Comparison of ENCODE assay signal across 1 cellular context in the genomic region with DNA sequence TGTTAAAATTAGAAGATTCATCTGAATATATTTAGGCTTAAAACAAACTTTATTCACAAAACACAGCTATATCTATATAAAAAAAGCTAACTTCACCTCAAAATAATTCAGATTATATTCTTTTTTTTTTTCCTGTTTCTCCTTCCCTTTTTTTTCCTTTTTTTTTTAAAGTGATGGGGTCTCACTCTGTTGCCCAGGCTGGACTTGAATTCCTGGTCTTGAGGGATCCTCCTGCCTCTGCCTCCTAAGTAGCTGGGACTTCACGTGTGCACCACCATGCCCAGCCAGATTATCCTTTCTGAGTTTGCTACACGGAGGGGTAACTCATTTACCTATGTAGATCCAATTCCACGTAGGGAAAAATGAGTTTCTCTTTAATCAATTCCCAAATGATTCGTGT.
TF ChIP-seq lines count a peak whose summit lies in the region.

No MANE protein-coding gene starts in this region.

TF ChIP-seq in SK-N-SH, 30 proteins besides CTCF, POLR2A, EP300 and RAD21 (continued from another document):
- TF ChIP-seq RFX5 (IDR thresholded peaks at IDR 0.05; ENCODE audit: low read length) = no peak
- TF ChIP-seq, protein P1, sequence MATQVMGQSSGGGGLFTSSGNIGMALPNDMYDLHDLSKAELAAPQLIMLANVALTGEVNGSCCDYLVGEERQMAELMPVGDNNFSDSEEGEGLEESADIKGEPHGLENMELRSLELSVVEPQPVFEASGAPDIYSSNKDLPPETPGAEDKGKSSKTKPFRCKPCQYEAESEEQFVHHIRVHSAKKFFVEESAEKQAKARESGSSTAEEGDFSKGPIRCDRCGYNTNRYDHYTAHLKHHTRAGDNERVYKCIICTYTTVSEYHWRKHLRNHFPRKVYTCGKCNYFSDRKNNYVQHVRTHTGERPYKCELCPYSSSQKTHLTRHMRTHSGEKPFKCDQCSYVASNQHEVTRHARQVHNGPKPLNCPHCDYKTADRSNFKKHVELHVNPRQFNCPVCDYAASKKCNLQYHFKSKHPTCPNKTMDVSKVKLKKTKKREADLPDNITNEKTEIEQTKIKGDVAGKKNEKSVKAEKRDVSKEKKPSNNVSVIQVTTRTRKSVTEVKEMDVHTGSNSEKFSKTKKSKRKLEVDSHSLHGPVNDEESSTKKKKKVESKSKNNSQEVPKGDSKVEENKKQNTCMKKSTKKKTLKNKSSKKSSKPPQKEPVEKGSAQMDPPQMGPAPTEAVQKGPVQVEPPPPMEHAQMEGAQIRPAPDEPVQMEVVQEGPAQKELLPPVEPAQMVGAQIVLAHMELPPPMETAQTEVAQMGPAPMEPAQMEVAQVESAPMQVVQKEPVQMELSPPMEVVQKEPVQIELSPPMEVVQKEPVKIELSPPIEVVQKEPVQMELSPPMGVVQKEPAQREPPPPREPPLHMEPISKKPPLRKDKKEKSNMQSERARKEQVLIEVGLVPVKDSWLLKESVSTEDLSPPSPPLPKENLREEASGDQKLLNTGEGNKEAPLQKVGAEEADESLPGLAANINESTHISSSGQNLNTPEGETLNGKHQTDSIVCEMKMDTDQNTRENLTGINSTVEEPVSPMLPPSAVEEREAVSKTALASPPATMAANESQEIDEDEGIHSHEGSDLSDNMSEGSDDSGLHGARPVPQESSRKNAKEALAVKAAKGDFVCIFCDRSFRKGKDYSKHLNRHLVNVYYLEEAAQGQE (IDR thresholded peaks at IDR 0.05; ENCODE audit: low read depth, low read length) = no peak
- TF ChIP-seq, protein P2, sequence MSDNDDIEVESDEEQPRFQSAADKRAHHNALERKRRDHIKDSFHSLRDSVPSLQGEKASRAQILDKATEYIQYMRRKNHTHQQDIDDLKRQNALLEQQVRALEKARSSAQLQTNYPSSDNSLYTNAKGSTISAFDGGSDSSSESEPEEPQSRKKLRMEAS (IDR thresholded peaks at IDR 0.05; ENCODE audit: low read depth) = no peak
- TF ChIP-seq FOXJ3 (CRISPR knock-in tag; IDR thresholded peaks at IDR 0.05) = no peak
- no peak for TF ChIP-seq NRF1 (IDR thresholded peaks at IDR 0.05; ENCODE audit: low read depth, low read length)
- TF ChIP-seq, protein P3, sequence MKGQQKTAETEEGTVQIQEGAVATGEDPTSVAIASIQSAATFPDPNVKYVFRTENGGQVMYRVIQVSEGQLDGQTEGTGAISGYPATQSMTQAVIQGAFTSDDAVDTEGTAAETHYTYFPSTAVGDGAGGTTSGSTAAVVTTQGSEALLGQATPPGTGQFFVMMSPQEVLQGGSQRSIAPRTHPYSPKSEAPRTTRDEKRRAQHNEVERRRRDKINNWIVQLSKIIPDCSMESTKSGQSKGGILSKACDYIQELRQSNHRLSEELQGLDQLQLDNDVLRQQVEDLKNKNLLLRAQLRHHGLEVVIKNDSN (IDR thresholded peaks at IDR 0.05; ENCODE audit: borderline replicate concordance, low read depth) = no peak
- TF ChIP-seq, protein P4, sequence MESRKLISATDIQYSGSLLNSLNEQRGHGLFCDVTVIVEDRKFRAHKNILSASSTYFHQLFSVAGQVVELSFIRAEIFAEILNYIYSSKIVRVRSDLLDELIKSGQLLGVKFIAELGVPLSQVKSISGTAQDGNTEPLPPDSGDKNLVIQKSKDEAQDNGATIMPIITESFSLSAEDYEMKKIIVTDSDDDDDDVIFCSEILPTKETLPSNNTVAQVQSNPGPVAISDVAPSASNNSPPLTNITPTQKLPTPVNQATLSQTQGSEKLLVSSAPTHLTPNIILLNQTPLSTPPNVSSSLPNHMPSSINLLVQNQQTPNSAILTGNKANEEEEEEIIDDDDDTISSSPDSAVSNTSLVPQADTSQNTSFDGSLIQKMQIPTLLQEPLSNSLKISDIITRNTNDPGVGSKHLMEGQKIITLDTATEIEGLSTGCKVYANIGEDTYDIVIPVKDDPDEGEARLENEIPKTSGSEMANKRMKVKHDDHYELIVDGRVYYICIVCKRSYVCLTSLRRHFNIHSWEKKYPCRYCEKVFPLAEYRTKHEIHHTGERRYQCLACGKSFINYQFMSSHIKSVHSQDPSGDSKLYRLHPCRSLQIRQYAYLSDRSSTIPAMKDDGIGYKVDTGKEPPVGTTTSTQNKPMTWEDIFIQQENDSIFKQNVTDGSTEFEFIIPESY (IDR thresholded peaks at IDR 0.05; ENCODE audit: borderline replicate concordance, low read depth) = no peak
